In genomic region chr15:52558196-52558595, GRCh38 we compare ENCODE assay signal across 8 cellular contexts. TPM values are rescaled to one million over a fixed set of nuclear protein-coding genes. Genes with fewer than 3 reads are reported as not detected.
DNase-seq lines count a peak whose midpoint lies in the region; ATAC-seq and TF ChIP-seq lines count a peak whose summit lies in the region.

No MANE protein-coding gene starts in this region.

- POLR2A ChIA-PET in Caco-2 (lab: Charles Lee), result no interaction called here

- H3K4me3 ChIP-seq in RWPE2 (ENCODE audit: severe bottlenecking) (no peak overlapping the region), mammary epithelial cell (replicated peaks in 1 of 3; ENCODE audit: insufficient read depth in 1 of 3, low read depth in 2 of 3, low read length in 3 of 3) (peak overlapping the region; percentile 13 to 58 (median 49)), smooth muscle cell (no peak overlapping the region), Caco-2 (ENCODE audit: low read depth, low read length) (no peak overlapping the region)

- H3F3A ChIP-seq in smooth muscle cell (ENCODE audit: low read depth), result peaks cover 14% of the 10 kb centered on the region

- H3K9ac ChIP-seq in mammary epithelial cell (ENCODE audit: insufficient read depth, low read length) (peak overlapping the region; percentile 84), smooth muscle cell (ENCODE audit: low read depth) (peak overlapping the region; percentile 70)

- peaks cover 38% of the 10 kb centered on the region for H3K36me3 Mint-ChIP-seq in Caco-2 (ENCODE audit: insufficient read depth, unreplicated experiment)

- ATAC-seq in GM18519 (IDR thresholded peaks at IDR 0.05; ENCODE audit: low FRiP score, unreplicated experiment) (peak; percentile 88), HG02763 (IDR thresholded peaks at IDR 0.05; ENCODE audit: unreplicated experiment) (peak; percentile 83), RWPE2 (ENCODE audit: low read depth) (peak; percentile 98)

- H2AFZ ChIP-seq in mammary epithelial cell (ENCODE audit: low read depth, low read length), result no peak overlapping the region
- no peak overlapping the region for H2AFZ ChIP-seq in smooth muscle cell (ENCODE audit: low read depth)

- H3K27me3 Mint-ChIP-seq in Caco-2 (ENCODE audit: insufficient read depth, unreplicated experiment), result no peaks in the 10 kb centered on the region

- H3K79me2 ChIP-seq in mammary epithelial cell (ENCODE audit: insufficient read depth, low read length) (peaks cover 91% of the 10 kb centered on the region), smooth muscle cell (ENCODE audit: low read depth) (peaks cover 100% of the 10 kb centered on the region)

- TSS peak; percentile 73 for BruUV-seq in mammary epithelial cell (replicated peaks; lab: Mats Ljungman, UMichigan)
- BruUV-seq in Caco-2 (replicated peaks; lab: Mats Ljungman, UMichigan), result no TSS peak

- H3K4me3 Mint-ChIP-seq in Caco-2 (ENCODE audit: unreplicated experiment), result no peak overlapping the region

- intact Hi-C loops in mammary epithelial cell (cut with micrococcal nuclease), result loop anchor here (1.0 to 2.0 kb wide), 2 partner anchors 29 to 223 kb away; no protein-coding TSS in a partner anchor
- intact Hi-C loops in Caco-2 (cut with micrococcal nuclease; ENCODE audit: unreplicated experiment), result no loop called here

- H3K9me3 Mint-ChIP-seq in Caco-2 (ENCODE audit: unreplicated experiment), result no peaks in the 10 kb centered on the region

- dilution Hi-C loops in mammary epithelial cell (cut with HindIII; ENCODE audit: low sequenced_read_pairs), result no loop called here

- DNase-seq in RWPE2 (ENCODE audit: low spot score), result peak; percentile 84
- DNase-seq in mammary epithelial cell, result peak; percentile 96
- no peak for DNase-seq in smooth muscle cell (lab: John Stamatoyannopoulos, UW; ENCODE audit: unreplicated experiment)
- no peak for DNase-seq in Caco-2
- no peak for DNase-seq in NCI-H1048 (lab: John Stamatoyannopoulos, UW)
- DNase-seq in effector CD4-positive, alpha-beta T cell, result no peak

- in situ Hi-C loops in mammary epithelial cell (cut with MboI; ENCODE audit: low sequenced_read_pairs in 2 of 2), result no loop called here

- CTCF ChIA-PET in mammary epithelial cell (lab: Charles Lee; ENCODE audit: low non-redundant PET) (interaction anchor here (0.6 kb wide), 4 partner anchors 95 to 1330 kb away, joined by 3 to 6 read pairs (median 4); no protein-coding TSS in a partner anchor), Caco-2 (lab: Charles Lee) (interaction anchor here (0.7 kb wide), 2 partner anchors 155 to 304 kb away, joined by 3 to 5 read pairs; no protein-coding TSS in a partner anchor)

- peaks cover 21% of the 10 kb centered on the region for H3K4me1 Mint-ChIP-seq in Caco-2 (ENCODE audit: low read depth, unreplicated experiment)

- H3K9me3 ChIP-seq in RWPE2 (ENCODE audit: severe bottlenecking) (no peaks in the 10 kb centered on the region), mammary epithelial cell (replicated peaks; ENCODE audit: insufficient read depth, low read length) (no peaks in the 10 kb centered on the region), smooth muscle cell (replicated peaks; ENCODE audit: low read depth) (no peaks in the 10 kb centered on the region), Caco-2 (no peaks in the 10 kb centered on the region)

- H3K27me3 ChIP-seq in RWPE2 (ENCODE audit: insufficient read depth, poor library complexity, severe bottlenecking) (no peaks in the 10 kb centered on the region), mammary epithelial cell (ENCODE audit: insufficient read depth, low read length) (no peaks in the 10 kb centered on the region), smooth muscle cell (ENCODE audit: low read depth) (no peaks in the 10 kb centered on the region), Caco-2 (replicated peaks; ENCODE audit: control insufficient read depth, insufficient read depth, low read length) (no peaks in the 10 kb centered on the region)

- TF ChIP-seq CTCF in RWPE2 (IDR thresholded peaks at IDR 0.05; ENCODE audit: poor library complexity, severe bottlenecking) (no peak), mammary epithelial cell (conservative IDR thresholded peaks at IDR 0.05 in 1 of 2, IDR thresholded peaks at IDR 0.05 in 1 of 2; ENCODE audit: extremely low read depth in 1 of 2, insufficient read depth in 1 of 2, low read depth in 1 of 2, low read length in 2 of 2) (no peak), smooth muscle cell (IDR thresholded peaks at IDR 0.05; ENCODE audit: borderline replicate concordance, insufficient read depth, poor library complexity, severe bottlenecking) (no peak), Caco-2 (IDR thresholded peaks at IDR 0.05; ENCODE audit: insufficient read depth in 1 of 2, low read depth in 1 of 2, low read length in 1 of 2, severe bottlenecking in 1 of 2, unreplicated experiment in 1 of 2) (no peak)

- H3K36me3 ChIP-seq in RWPE2 (ENCODE audit: low read depth), result peaks cover 73% of the 10 kb centered on the region
- H3K36me3 ChIP-seq in mammary epithelial cell (ENCODE audit: insufficient read depth, low read length), result peaks cover 25% of the 10 kb centered on the region
- H3K36me3 ChIP-seq in smooth muscle cell (ENCODE audit: low read depth), result peaks cover 3% of the 10 kb centered on the region
- no peaks in the 10 kb centered on the region for H3K36me3 ChIP-seq in Caco-2 (ENCODE audit: control insufficient read depth, insufficient read depth, low read length)

- WGBS in mammary epithelial cell (ENCODE audit: low coverage, missing lambda C conversion rate), result 0% methylated on average over 5 of the region's 5 CpGs
- 59% methylated on average over 5 of the region's 5 CpGs for WGBS in smooth muscle cell (ENCODE audit: low lambda C conversion rate)

- H4K20me1 ChIP-seq in mammary epithelial cell (ENCODE audit: insufficient read depth, low read length) (no peaks in the 10 kb centered on the region), smooth muscle cell (ENCODE audit: low read depth) (peaks cover 54% of the 10 kb centered on the region)

- H3K4me1 ChIP-seq in RWPE2 (ENCODE audit: insufficient read depth, poor library complexity, severe bottlenecking) (peaks cover 52% of the 10 kb centered on the region), mammary epithelial cell (ENCODE audit: insufficient read depth, low read length) (peaks cover 34% of the 10 kb centered on the region), smooth muscle cell (ENCODE audit: low read depth) (peaks cover 24% of the 10 kb centered on the region), Caco-2 (peaks cover 3% of the 10 kb centered on the region; the same call in 1 of the 2 replicates)

- H3K27ac Mint-ChIP-seq in Caco-2 (ENCODE audit: unreplicated experiment), result no peak overlapping the region

- peak overlapping the region; percentile 99 for H3K4me2 ChIP-seq in mammary epithelial cell (ENCODE audit: insufficient read depth, low read depth, low read length)
- peak overlapping the region; percentile 76 for H3K4me2 ChIP-seq in smooth muscle cell

- peak overlapping the region; percentile 74 for H3K27ac ChIP-seq in RWPE2 (ENCODE audit: poor library complexity, severe bottlenecking)
- peak overlapping the region; percentile 87 for H3K27ac ChIP-seq in mammary epithelial cell (ENCODE audit: insufficient read depth, low read depth, low read length)
- peak overlapping the region; percentile 91 for H3K27ac ChIP-seq in smooth muscle cell (ENCODE audit: low read depth)

RNA-seq across cellular contexts. Expression of gene ARPP19, which starts 10.6 kb away (rescaled TPM):
- total RNA-seq in mammary epithelial cell, result 100 to 1,000 TPM; 153 to 200 TPM
- 68.8 TPM for polyA plus RNA-seq in mammary epithelial cell
- 73.5 TPM for polyA minus RNA-seq in mammary epithelial cell
- total RNA-seq in smooth muscle cell, result 138 and 185 TPM in 2 replicates
- 58.4 and 60.1 TPM in 2 replicates for polyA plus RNA-seq in smooth muscle cell
- total RNA-seq in Caco-2 (2022), result 164 and 184 TPM in 2 replicates

RNA-seq across cellular contexts. Expression of gene MYO5A, which starts 29.5 kb away (rescaled TPM):
- total RNA-seq in mammary epithelial cell (10 to 100 TPM; 79.5 to 79.7 TPM), smooth muscle cell (68.8 and 72.1 TPM in 2 replicates), Caco-2 (2022) (8.2 and 9.9 TPM in 2 replicates)
- polyA plus RNA-seq in mammary epithelial cell (40.2 TPM), smooth muscle cell (22.4 and 29.4 TPM in 2 replicates)
- polyA minus RNA-seq in mammary epithelial cell, result 101 TPM

Comparison
In these comparisons a context has a peak if more than half of its experiments do, and no peak if none do; other contexts are left out.
1. DNase-seq: peak in RWPE2 (single experiment) and mammary epithelial cell (single experiment); none in smooth muscle cell (single experiment), Caco-2 (0 of 2), NCI-H1048 (single experiment) and effector CD4-positive, alpha-beta T cell (single experiment).
2. H3K4me3 ChIP-seq: peak in mammary epithelial cell (3 of 3); none in RWPE2 (single experiment), smooth muscle cell (single experiment) and Caco-2 (single experiment).
3. Peak in every context shown above with its lines, with median percentiles within 50 percentile points of each other: ATAC-seq and H3K27ac ChIP-seq.